ENCODE assay signal across 17 cellular contexts in genomic region chr15:67972377-67972776, GRCh38.
DNase-seq lines count a peak whose midpoint lies in the region; ATAC-seq, FAIRE-seq and TF ChIP-seq lines count a peak whose summit lies in the region.
"Had no signal": no experiment of that assay in that cellular context is flagged by ENCODE, and none has a peak within 500 bp of the region (broad histone marks: within the 10 kb centered on the region; RNA-seq: fewer than 3 reads in every experiment).

No MANE protein-coding gene starts in this region.

- no peaks in the 10 kb centered on the region for H3K27me3 ChIP-seq in heart right ventricle
- H3K27me3 ChIP-seq: BLaER1 treated with 17β-estradiol and CSF1 and Interleukin-3, amounts not matched to agents 10 nM and 100 nM had no signal

- H3K9me3 ChIP-seq in heart right ventricle, result peaks cover 0 to 10% (median 0%) of the 10 kb centered on the region in 11 donors
- H3K9me3 ChIP-seq: BLaER1 treated with 17β-estradiol and CSF1 and Interleukin-3, amounts not matched to agents 10 nM and 100 nM had no signal

- DNase-seq in Right ventricle myocardium inferior (ENCODE audit: missing footprints) (no peak), cardiac septum (ENCODE audit: low spot score) (no peak), GM12891 (ENCODE audit: insufficient read length, low spot score) (no peak), heart right ventricle (no peak), urothelium cell line (ENCODE audit: low spot score) (no peak), substantia nigra (lab: John Stamatoyannopoulos, UW) (no peak), NCI-H774 (lab: John Stamatoyannopoulos, UW) (no peak)
- DNase-seq: 8988T; Calu3; CD8-positive, alpha-beta T cell; DMS79 treated with DMSO at 0.1 percent for 48 hours; H9 had no signal

- H3K36me3 ChIP-seq in heart right ventricle, result no peaks in the 10 kb centered on the region
- H3K36me3 ChIP-seq: BLaER1 treated with 17β-estradiol and CSF1 and Interleukin-3, amounts not matched to agents 10 nM and 100 nM had no signal

- no peak for TF ChIP-seq POLR2A in GM12891 (IDR thresholded peaks at IDR 0.05; ENCODE audit: low read depth, low read length)

- no peak for TF ChIP-seq CTCF in heart right ventricle (IDR thresholded peaks at IDR 0.05)

- peaks cover 0 to 12% (median 0%) of the 10 kb centered on the region in 9 donors for H3K4me1 ChIP-seq in heart right ventricle

- intact Hi-C loops in Right ventricle myocardium inferior (cut with DNase I), result no loop called here
- intact Hi-C loops in cardiac septum (cut with DNase I), result no loop called here
- intact Hi-C loops in heart right ventricle (cut with DNase I), result no loop called here

- 40 to 49% methylated on average over 4 of the region's 4 CpGs for WGBS in heart right ventricle, 2 donors

- H3K27ac ChIP-seq in heart right ventricle (peak overlapping the region in 6 of 10 donors; percentile 12 to 58 (median 32)), substantia nigra (ENCODE audit: low read depth, low read length, poor library complexity, severe bottlenecking) (no peak overlapping the region)
- H3K27ac ChIP-seq: BLaER1 treated with 17β-estradiol and CSF1 and Interleukin-3, amounts not matched to agents 10 nM and 100 nM had no signal

- ATAC-seq in Right ventricle myocardium inferior, result peak; percentile 56
- ATAC-seq in heart right ventricle, result peak in 5 of 8 donors; percentile 37 to 63 (median 55)
- ATAC-seq: CD8-positive, alpha-beta T cell; HepG2 had no signal

- FAIRE-seq in GM12891 (lab: Jason Lieb, UNC) (peak; percentile 63), urothelium cell line (lab: Jason Lieb, UNC) (peak; percentile 5)
- FAIRE-seq: GM12892, GM18507, H1, HepG2 had no signal

- H3K4me3 ChIP-seq in heart right ventricle, result no peak overlapping the region
- H3K4me3 ChIP-seq: BLaER1 treated with 17β-estradiol and CSF1 and Interleukin-3, amounts not matched to agents 10 nM and 100 nM had no signal

TF ChIP-seq in GM12891, 5 proteins besides CTCF, POLR2A, EP300 and RAD21:
- TF ChIP-seq POLR2AphosphoS5 (IDR thresholded peaks at IDR 0.05; ENCODE audit: low read depth, low read length), result no peak
- no peak for TF ChIP-seq TAF1 (IDR thresholded peaks at IDR 0.05; ENCODE audit: low read depth, low read length)
- no peak for TF ChIP-seq PAX5 (IDR thresholded peaks at IDR 0.05; ENCODE audit: insufficient read depth, low read length, severe bottlenecking)
- no peak for TF ChIP-seq POU2F2 (IDR thresholded peaks at IDR 0.05; ENCODE audit: low read depth, low read length)
- TF ChIP-seq SPI1 (IDR thresholded peaks at IDR 0.05; ENCODE audit: low read depth, low read length), result no peak
